In genomic region chr2:98870516-98871158, GRCh38 we compare ENCODE assay signal across 14 cellular contexts.
DNase-seq lines count a peak whose midpoint lies in the region; ATAC-seq and TF ChIP-seq lines count a peak whose summit lies in the region.
"Had no signal": no experiment of that assay in that cellular context is flagged by ENCODE, and none has a peak within 500 bp of the region (broad histone marks: within the 10 kb centered on the region; RNA-seq: fewer than 3 reads in every experiment).

No MANE protein-coding gene starts in this region.

- no peak overlapping the region for H3K56ac ChIP-seq in mesendoderm (ENCODE audit: low read length)

- intact Hi-C loops in PC-9 (cut with micrococcal nuclease; ENCODE audit: unreplicated experiment), result no loop called here

- no peaks in the 10 kb centered on the region for H4K20me1 ChIP-seq in PC-9 (ENCODE audit: insufficient read depth)

- no peak overlapping the region for H2BK5ac ChIP-seq in mesendoderm (ENCODE audit: low read length)

- peaks cover 57% of the 10 kb centered on the region for H3F3A ChIP-seq in PC-9 (ENCODE audit: insufficient read depth, low read depth)

- H3K23ac ChIP-seq in mesendoderm (ENCODE audit: low read length), result no peak overlapping the region

- no peak overlapping the region for H4K5ac ChIP-seq in mesendoderm (ENCODE audit: low read length)

- H3K4me1 Mint-ChIP-seq in activated T-cell treated with anti-CD3 and anti-CD28 coated beads, Interleukin-2, amount 50 U/mL, for 72 hours (ENCODE audit: low read depth), result peaks cover 10% of the 10 kb centered on the region
- peaks cover 23% of the 10 kb centered on the region for H3K4me1 Mint-ChIP-seq in activated CD8-positive, alpha-beta memory T cell treated with anti-CD3 and anti-CD28 coated beads, Interleukin-2, amount 10 ng/mL, durations not matched to agents 7 days and 5 days

- H3K79me2 ChIP-seq in PC-9 (ENCODE audit: low read depth), result peaks cover 28% of the 10 kb centered on the region
- no peaks in the 10 kb centered on the region for H3K79me2 ChIP-seq in mesendoderm (ENCODE audit: control insufficient read depth, insufficient read depth, low read length)

- no peaks in the 10 kb centered on the region for H3K36me3 Mint-ChIP-seq in activated T-cell treated with anti-CD3 and anti-CD28 coated beads, Interleukin-2, amount 50 U/mL, for 72 hours (ENCODE audit: insufficient read depth in 2 of 2)
- H3K36me3 Mint-ChIP-seq in activated CD8-positive, alpha-beta memory T cell treated with anti-CD3 and anti-CD28 coated beads, Interleukin-2, amount 10 ng/mL, durations not matched to agents 7 days and 5 days, result no peaks in the 10 kb centered on the region
- H3K36me3 Mint-ChIP-seq: activated naive CD8-positive, alpha-beta T cell; T-cell had no signal

- no peak overlapping the region for H3K4ac ChIP-seq in mesendoderm (ENCODE audit: low read depth, low read length)

- H3K4me2 ChIP-seq in PC-9 (peak overlapping the region; percentile 86), mesendoderm (ENCODE audit: low read length) (no peak overlapping the region)

- H4K8ac ChIP-seq in mesendoderm (ENCODE audit: low read depth, low read length), result no peak overlapping the region

- no peak overlapping the region for H2BK15ac ChIP-seq in mesendoderm (replicated peaks; ENCODE audit: low read depth)

- H3K79me1 ChIP-seq in mesendoderm (ENCODE audit: low read length), result no peaks in the 10 kb centered on the region

- H3K36me3 ChIP-seq in PC-9 (ENCODE audit: low read depth) (no peaks in the 10 kb centered on the region), mesendoderm (ENCODE audit: control insufficient read depth, insufficient read depth, low read length) (no peaks in the 10 kb centered on the region)

- H3K27me3 Mint-ChIP-seq in activated T-cell treated with anti-CD3 and anti-CD28 coated beads, Interleukin-2, amount 50 U/mL, for 72 hours (ENCODE audit: low read depth), result no peaks in the 10 kb centered on the region
- peaks cover 2% of the 10 kb centered on the region for H3K27me3 Mint-ChIP-seq in activated CD8-positive, alpha-beta memory T cell treated with anti-CD3 and anti-CD28 coated beads, Interleukin-2, amount 10 ng/mL, durations not matched to agents 7 days and 5 days
- H3K27me3 Mint-ChIP-seq: activated naive CD8-positive, alpha-beta T cell; T-cell had no signal

- H3K9me3 ChIP-seq in PC-9 (ENCODE audit: insufficient read depth, low read depth), result no peaks in the 10 kb centered on the region

- no peak overlapping the region for H3K4me3 Mint-ChIP-seq in activated T-cell treated with anti-CD3 and anti-CD28 coated beads, Interleukin-2, amount 50 U/mL, for 72 hours
- no peak overlapping the region for H3K4me3 Mint-ChIP-seq in activated CD8-positive, alpha-beta memory T cell treated with anti-CD3 and anti-CD28 coated beads, Interleukin-2, amount 10 ng/mL, durations not matched to agents 7 days and 5 days
- H3K4me3 Mint-ChIP-seq: activated naive CD8-positive, alpha-beta T cell had no signal

- peak overlapping the region; percentile 95 for H3K27ac ChIP-seq in PC-9
- H3K27ac ChIP-seq in mesendoderm (ENCODE audit: low read depth, low read length), result no peak overlapping the region

- no peak overlapping the region for H2AFZ ChIP-seq in PC-9

- no peaks in the 10 kb centered on the region for H3K9me3 Mint-ChIP-seq in activated T-cell treated with anti-CD3 and anti-CD28 coated beads, Interleukin-2, amount 50 U/mL, for 72 hours
- H3K9me3 Mint-ChIP-seq in activated CD8-positive, alpha-beta memory T cell treated with anti-CD3 and anti-CD28 coated beads, Interleukin-2, amount 10 ng/mL, durations not matched to agents 7 days and 5 days (ENCODE audit: low read depth), result no peaks in the 10 kb centered on the region
- H3K9me3 Mint-ChIP-seq: T-cell had no signal

- DNase-seq in DMS153 treated with DMSO at 0.1 percent for 48 hours (lab: John Stamatoyannopoulos, UW; ENCODE audit: unreplicated experiment) (peak; percentile 50), NCI-H1105 treated with DMSO at 0.1 percent for 48 hours (lab: John Stamatoyannopoulos, UW) (peak; percentile 74), PC-9 (no peak), mesendoderm (peak; percentile 14), COLO829 (ENCODE audit: low spot score) (no peak), Ammon's horn (ENCODE audit: low spot score) (no peak)
- no peak for DNase-seq in activated T-cell treated with anti-CD3 and anti-CD28 coated beads, Interleukin-2, amount 50 U/mL, for 72 hours
- DNase-seq in activated CD8-positive, alpha-beta memory T cell treated with anti-CD3 and anti-CD28 coated beads, Interleukin-2, amount 10 ng/mL, durations not matched to agents 7 days and 5 days, result no peak
- DNase-seq: NCI-H2227 treated with DMSO at 0.1 percent for 48 hours; stimulated activated CD4-positive, alpha-beta T cell treated with anti-CD3 and anti-CD28 coated beads, Interleukin-2, amount 100 ng/mL, for 24 hours; T-cell had no signal

- H3K9me2 ChIP-seq in PC-9 (ENCODE audit: insufficient read depth), result no peaks in the 10 kb centered on the region

- BruUV-seq in PC-9 (replicated peaks; lab: Mats Ljungman, UMichigan), result no TSS peak

- peaks cover 59% of the 10 kb centered on the region for H3K4me1 ChIP-seq in PC-9 (replicated peaks; ENCODE audit: insufficient read depth)
- H3K4me1 ChIP-seq in mesendoderm (ENCODE audit: control insufficient read depth, low read depth, low read length), result no peaks in the 10 kb centered on the region

- no peak overlapping the region for H3K9ac ChIP-seq in mesendoderm (ENCODE audit: low read length)

- H3K27me3 ChIP-seq in PC-9 (ENCODE audit: insufficient read depth, low read depth) (no peaks in the 10 kb centered on the region), mesendoderm (ENCODE audit: insufficient read depth, low read length, poor library complexity) (no peaks in the 10 kb centered on the region)

- H3K4me3 ChIP-seq in PC-9, result peak overlapping the region; percentile 63; the same call in 1 of the 2 replicates
- no peak overlapping the region for H3K4me3 ChIP-seq in mesendoderm (ENCODE audit: low read length)
- H3K4me3 ChIP-seq: GM12878 had no signal

- H3K18ac ChIP-seq in mesendoderm (ENCODE audit: low read length), result no peak overlapping the region

- ATAC-seq in activated T-cell treated with anti-CD3 and anti-CD28 coated beads, Interleukin-2, amount 50 U/mL, for 72 hours (replicated peaks in 1 of 2), result no peak
- no peak for ATAC-seq in activated CD8-positive, alpha-beta memory T cell treated with anti-CD3 and anti-CD28 coated beads, Interleukin-2, amount 10 ng/mL, durations not matched to agents 7 days and 5 days
- ATAC-seq: activated CD4-positive, CD25-positive, alpha-beta regulatory T cell treated with anti-CD3 and anti-CD28 coated beads, Interleukin-2, amount 50 U/mL, for 24 hours; T-cell had no signal

- H2BK120ac ChIP-seq in mesendoderm (ENCODE audit: low read depth, low read length), result no peak overlapping the region

- CTCF ChIA-PET in PC-9 (lab: Charles Lee), result interaction anchor here (1.0 kb wide), 1 partner anchor 195 kb away, joined by 3 read pairs; no protein-coding TSS in a partner anchor
- CTCF ChIA-PET in activated CD8-positive, alpha-beta memory T cell treated with anti-CD3 and anti-CD28 coated beads, Interleukin-2, amount 10 ng/mL, durations not matched to agents 7 days and 5 days (lab: Charles Lee), result no interaction called here

- no peak overlapping the region for H3K27ac Mint-ChIP-seq in activated T-cell treated with anti-CD3 and anti-CD28 coated beads, Interleukin-2, amount 50 U/mL, for 72 hours
- no peak overlapping the region for H3K27ac Mint-ChIP-seq in activated CD8-positive, alpha-beta memory T cell treated with anti-CD3 and anti-CD28 coated beads, Interleukin-2, amount 10 ng/mL, durations not matched to agents 7 days and 5 days
- H3K27ac Mint-ChIP-seq: activated naive CD8-positive, alpha-beta T cell; T-cell had no signal

- POLR2A ChIA-PET in PC-9 (lab: Charles Lee; ENCODE audit: unreplicated experiment), result no interaction called here

- no peak for TF ChIP-seq CTCF in PC-9 (conservative IDR thresholded peaks at IDR 0.05)

- H2AK5ac ChIP-seq in mesendoderm (ENCODE audit: low read length), result no peak overlapping the region

- no CpG with 5 or more reads among the region's 15 CpGs for WGBS in mesendoderm (ENCODE audit: extremely low coverage, insufficient coverage, low lambda C conversion rate)

Comparison
In these comparisons a context has a peak if more than half of its experiments do, and no peak if none do; other contexts are left out.
1. DNase-seq: peak in DMS153 treated with DMSO at 0.1 percent for 48 hours (single experiment), NCI-H1105 treated with DMSO at 0.1 percent for 48 hours (single experiment) and mesendoderm (single experiment); none in PC-9 (0 of 2), COLO829 (single experiment), activated T-cell treated with anti-CD3 and anti-CD28 coated beads, Interleukin-2, amount 50 U/mL, for 72 hours (0 of 2), Ammon's horn (single experiment) and activated CD8-positive, alpha-beta memory T cell treated with anti-CD3 and anti-CD28 coated beads, Interleukin-2, amount 10 ng/mL, durations not matched to agents 7 days and 5 days (single experiment).